8 cellular contexts compared by ENCODE assay signal in genomic region chr4:82371398-82371972, GRCh38. TPM values are rescaled to one million over a fixed set of nuclear protein-coding genes. Genes with fewer than 3 reads are reported as not detected.
DNase-seq lines count a peak whose midpoint lies in the region; ATAC-seq and TF ChIP-seq lines count a peak whose summit lies in the region.

No MANE protein-coding gene starts in this region.

- peak overlapping the region; percentile 100 for H3K9ac ChIP-seq in HUES48 (ENCODE audit: low read depth, low read length)

- H3K9me3 ChIP-seq in HUES48 (ENCODE audit: control insufficient read depth, insufficient read depth, low read length): no peaks in the 10 kb centered on the region

- peaks cover 60% of the 10 kb centered on the region for H3K36me3 Mint-ChIP-seq in brain
- H3K36me3 Mint-ChIP-seq in memory B cell: peaks cover 9% of the 10 kb centered on the region

- H3K4me1 Mint-ChIP-seq in brain: peaks cover 73% of the 10 kb centered on the region
- peaks cover 34% of the 10 kb centered on the region for H3K4me1 Mint-ChIP-seq in memory B cell

- ATAC-seq in memory B cell (ENCODE audit: low read depth): no peak
- no peak for ATAC-seq in HG02588 (IDR thresholded peaks at IDR 0.05; ENCODE audit: unreplicated experiment)
- no peak for ATAC-seq in HG02623 (IDR thresholded peaks at IDR 0.05; ENCODE audit: unreplicated experiment)

- H3K36me3 ChIP-seq in HUES48 (ENCODE audit: control insufficient read depth, insufficient read depth, low read length): peaks cover 64% of the 10 kb centered on the region

- H3K27ac Mint-ChIP-seq in brain: peak overlapping the region; percentile 99
- H3K27ac Mint-ChIP-seq in memory B cell: peak overlapping the region; percentile 96

- H3K27me3 Mint-ChIP-seq in brain (peaks cover 29% of the 10 kb centered on the region), memory B cell (no peaks in the 10 kb centered on the region)

- H3K4me3 ChIP-seq in HUES48 (ENCODE audit: low read depth, low read length): peak overlapping the region; percentile 91

- peak; percentile 26 for DNase-seq in AG20443 (ENCODE audit: low spot score)
- no peak for DNase-seq in memory B cell (ENCODE audit: low spot score in 2 of 2)
- no peak for DNase-seq in islet precursor cell
- DNase-seq in NCI-H524 treated with DMSO at 0.1 percent for 48 hours (lab: John Stamatoyannopoulos, UW): no peak

- H3K4me1 ChIP-seq in HUES48 (ENCODE audit: control insufficient read depth, insufficient read depth, low read length): peaks cover 25% of the 10 kb centered on the region

- H3K4me3 Mint-ChIP-seq in brain (peak overlapping the region; percentile 94 to 98 (median 95)), memory B cell (peak overlapping the region; percentile 88)

- H3K27me3 ChIP-seq in HUES48 (ENCODE audit: control insufficient read depth, insufficient read depth, low read length): no peaks in the 10 kb centered on the region

- no peak for TF ChIP-seq CTCF in brain (conservative IDR thresholded peaks at IDR 0.05)

- peak overlapping the region; percentile 100 for H3K27ac ChIP-seq in HUES48 (ENCODE audit: low read depth, low read length)

- H3K9me3 Mint-ChIP-seq in brain (peaks cover 0 to 8% (median 2%) of the 10 kb centered on the region in 5 experiments), memory B cell (no peaks in the 10 kb centered on the region)

RNA-seq across cellular contexts. Expression of gene HNRNPD, which starts 2.3 kb away (rescaled TPM):
- polyA plus RNA-seq in brain (ENCODE audit: insufficient read depth, low read depth, low replicate concordance): 297 TPM

RNA-seq across cellular contexts. Expression of gene HNRNPDL, which starts 58.8 kb away (rescaled TPM):
- polyA plus RNA-seq in brain (ENCODE audit: insufficient read depth, low read depth, low replicate concordance): 201 TPM

RNA-seq across cellular contexts. Expression of gene ENOPH1, which starts 58.9 kb away (rescaled TPM):
- 48.6 TPM for polyA plus RNA-seq in brain (ENCODE audit: insufficient read depth, low read depth, low replicate concordance)
